Comparison of ENCODE assay signal across 8 cellular contexts in the genomic region with DNA sequence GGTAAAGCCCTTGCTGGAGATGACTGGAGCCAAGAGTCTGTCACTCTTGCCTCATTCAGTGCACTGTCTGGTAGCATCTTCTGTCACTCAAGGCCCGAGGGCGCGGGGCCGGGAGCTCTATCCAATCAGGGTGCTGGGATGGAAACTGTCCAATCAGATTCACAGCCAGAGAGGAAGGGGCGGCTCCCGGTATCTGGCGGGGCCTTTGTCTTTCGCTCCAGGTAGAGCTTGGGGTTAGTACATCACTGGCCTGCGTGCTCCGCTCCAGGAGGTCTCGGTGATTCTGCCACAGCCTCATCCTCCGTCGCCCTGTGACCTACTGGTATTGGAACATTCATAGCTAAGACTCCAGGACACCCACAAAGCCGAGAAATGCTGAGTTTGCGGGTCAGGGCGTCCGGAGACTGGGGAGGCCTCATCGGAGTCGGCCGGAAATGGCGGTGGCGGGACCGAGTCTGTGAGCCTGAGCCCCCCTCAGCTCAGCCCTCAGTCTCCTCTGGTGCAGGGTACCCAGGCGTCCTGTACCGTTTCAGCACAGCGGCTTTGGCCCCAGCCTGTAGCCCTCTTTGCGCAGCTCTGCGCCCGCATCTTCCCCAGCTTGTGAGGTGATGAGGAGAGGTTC. TPM values are rescaled to one million over a fixed set of nuclear protein-coding genes. Genes with fewer than 3 reads are reported as not detected.
A peak's percentile ranks its signal among the peaks of the same experiment; 100 is the strongest.
DNase-seq lines count a peak whose midpoint lies in the region; ATAC-seq and TF ChIP-seq lines count a peak whose summit lies in the region.

No MANE protein-coding gene starts in this region.

- BruUV-seq in PC-3 (replicated peaks; lab: Mats Ljungman, UMichigan), result no TSS peak

- no peaks in the 10 kb centered on the region for H3K4me1 ChIP-seq in PC-3 (ENCODE audit: insufficient read depth, low read length)

- no peaks in the 10 kb centered on the region for H3K27me3 ChIP-seq in PC-3 (ENCODE audit: low read length)

- peaks cover 7% of the 10 kb centered on the region for H3K4me1 Mint-ChIP-seq in neural crest cell

- peaks cover 8% of the 10 kb centered on the region for H3K36me3 Mint-ChIP-seq in neural crest cell (ENCODE audit: low read depth)

- POLR2A ChIA-PET in PC-3 (lab: Charles Lee; ENCODE audit: unreplicated experiment), result no interaction called here

- H3K27ac Mint-ChIP-seq in neural crest cell (ENCODE audit: unreplicated experiment), result peak overlapping the region; percentile 99

- intact Hi-C loops in PC-3 (cut with micrococcal nuclease), result no loop called here

- H3K4me3 ChIP-seq in PC-3 (ENCODE audit: low read length) (no peak overlapping the region), foreskin fibroblast (ENCODE audit: low read depth in 1 of 2, low read length in 2 of 2) (peak overlapping the region; percentile 49 to 59)

- peaks cover 6% of the 10 kb centered on the region for H3K9me3 ChIP-seq in PC-3 (ENCODE audit: low read length)

- no peaks in the 10 kb centered on the region for H4K20me1 ChIP-seq in PC-3 (ENCODE audit: low read length)

- TF ChIP-seq CTCF in AG09319 (IDR thresholded peaks at IDR 0.05; ENCODE audit: low read depth, low read length), result no peak
- no peak for TF ChIP-seq CTCF in PC-3 (conservative IDR thresholded peaks at IDR 0.05; ENCODE audit: low read depth, low read length)
- TF ChIP-seq CTCF in foreskin fibroblast (IDR thresholded peaks at IDR 0.05; ENCODE audit: low read depth, low read length), result no peak
- no peak for TF ChIP-seq CTCF in neural crest cell (conservative IDR thresholded peaks at IDR 0.05)

- no peak overlapping the region for H2AFZ ChIP-seq in PC-3 (ENCODE audit: low read length)

- CTCF ChIA-PET in PC-3 (lab: Charles Lee), result no interaction called here

- no peak overlapping the region for H3K4me2 ChIP-seq in PC-3 (ENCODE audit: low read length)

- no peak overlapping the region for H3K9ac ChIP-seq in PC-3 (ENCODE audit: low read length)

- no peaks in the 10 kb centered on the region for H3K79me2 ChIP-seq in PC-3 (ENCODE audit: low read length)

- peak overlapping the region; percentile 99 for H3K4me3 Mint-ChIP-seq in neural crest cell

- H3F3A ChIP-seq in PC-3 (ENCODE audit: low read length, unreplicated experiment), result no peaks in the 10 kb centered on the region

- peaks cover 2% of the 10 kb centered on the region for H3K9me3 Mint-ChIP-seq in neural crest cell

- DNase-seq in AG09319 (ENCODE audit: extremely low read depth, low read depth) (peak; percentile 65), PC-3 (peak; percentile 7), foreskin fibroblast (peak; percentile 57 to 89), neural crest cell (ENCODE audit: low read depth, low spot score) (peak; percentile 79)
- peak; percentile 74 for DNase-seq in activated effector memory CD4-positive, alpha-beta T cell treated with Interleukin-2 at 50 U/mL for 16 hours
- DNase-seq in stimulated activated naive CD8-positive, alpha-beta T cell treated with anti-CD3 and anti-CD28 coated beads, Interleukin-15, Interleukin-2, amounts not matched to agents 100 U/mL and 50 U/mL, for 24 hours, result peak; percentile 85

- peak; percentile 87 for ATAC-seq in GM19035 (IDR thresholded peaks at IDR 0.05; ENCODE audit: unreplicated experiment)
- peak; percentile 99 for ATAC-seq in HG03442 (IDR thresholded peaks at IDR 0.05; ENCODE audit: unreplicated experiment)
- peak; percentile 51; the same call in 1 of the 2 replicates for ATAC-seq in PC-3
- ATAC-seq in stimulated activated naive CD8-positive, alpha-beta T cell treated with anti-CD3 and anti-CD28 coated beads, Interleukin-15, Interleukin-2, amounts not matched to agents 100 U/mL and 50 U/mL, for 24 hours, result peak; percentile 100

- no peak overlapping the region for H3K27ac ChIP-seq in PC-3 (ENCODE audit: low read length)

- no peaks in the 10 kb centered on the region for H3K9me2 ChIP-seq in PC-3 (replicated peaks; ENCODE audit: low read length)

- H3K36me3 ChIP-seq in PC-3 (ENCODE audit: low read depth, low read length), result no peaks in the 10 kb centered on the region

- H3K27me3 Mint-ChIP-seq in neural crest cell (ENCODE audit: low read depth), result no peaks in the 10 kb centered on the region

RNA-seq across cellular contexts. Expression of gene ZNF430, which starts 20.6 kb away (rescaled TPM):
- total RNA-seq in PC-3 (2014; rRNA removed) (9.7 and 9.8 TPM in 2 replicates), neural crest cell (19.7 and 20.9 TPM in 2 replicates)

Comparison
In these comparisons a context has a peak if more than half of its experiments do, and no peak if none do; other contexts are left out.
1. DNase-seq: peak in every context shown above with its lines; median percentile 85 in stimulated activated naive CD8-positive, alpha-beta T cell treated with anti-CD3 and anti-CD28 coated beads, Interleukin-15, Interleukin-2, amounts not matched to agents 100 U/mL and 50 U/mL, for 24 hours; 79 in neural crest cell; 74 in activated effector memory CD4-positive, alpha-beta T cell treated with Interleukin-2 at 50 U/mL for 16 hours; 73 in foreskin fibroblast; 65 in AG09319; 7 in PC-3.